In the genomic region with DNA sequence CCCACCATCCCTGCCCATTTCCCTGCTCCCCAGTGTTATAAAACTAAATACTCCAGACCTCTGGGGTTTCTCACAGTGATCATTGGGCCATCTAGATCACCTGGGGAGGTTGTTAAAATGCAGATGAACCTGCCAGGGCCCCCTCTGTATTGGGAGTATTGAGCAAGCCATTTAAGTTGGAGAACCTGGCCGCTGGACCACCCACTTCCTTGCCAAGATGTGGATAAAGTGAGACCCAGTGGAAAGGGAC, we compare ENCODE assay signal across 9 cellular contexts. TPM values are rescaled to one million over a fixed set of nuclear protein-coding genes. Genes with fewer than 3 reads are reported as not detected.
DNase-seq lines count a peak whose midpoint lies in the region; ATAC-seq and TF ChIP-seq lines count a peak whose summit lies in the region.
"Had no signal": no experiment of that assay in that cellular context is flagged by ENCODE, and none has a peak within 500 bp of the region (broad histone marks: within the 10 kb centered on the region; RNA-seq: fewer than 3 reads in every experiment).

No MANE protein-coding gene starts in this region.

- H3K9ac ChIP-seq in GM23248, result peak overlapping the region; percentile 100

- H3K79me2 ChIP-seq in GM23248 (ENCODE audit: insufficient read depth), result peaks cover 23% of the 10 kb centered on the region

- H3K4me2 ChIP-seq in GM23248 (ENCODE audit: unreplicated experiment), result peak overlapping the region; percentile 98

- H2AFZ ChIP-seq in GM23248, result no peak overlapping the region

- TF ChIP-seq CTCF in WTC11 (IDR thresholded peaks at IDR 0.05) (no peak), glutamatergic neuron (IDR thresholded peaks at IDR 0.05; ENCODE audit: partially characterized antibody, unreplicated experiment) (no peak), gastrocnemius medialis (IDR thresholded peaks at IDR 0.05 in 4 of 5, conservative IDR thresholded peaks at IDR 0.05 in 1 of 5) (no peak)

- TF ChIP-seq POLR2A in gastrocnemius medialis (IDR thresholded peaks at IDR 0.05), result no peak

- H3K36me3 Mint-ChIP-seq in WTC11 (peaks cover 8% of the 10 kb centered on the region), glutamatergic neuron (ENCODE audit: unreplicated experiment) (no peaks in the 10 kb centered on the region)

- POLR2A ChIA-PET in WTC11 (lab: Charles Lee), result interaction anchor here (1.1 to 6.4 kb wide), 4 partner anchors 11 to 34 kb away, joined by 4 to 73 read pairs (median 18); no protein-coding TSS in a partner anchor

- DNase-seq in GM23248 (no peak), WTC11 (ENCODE audit: low spot score) (no peak), glutamatergic neuron (no peak), gastrocnemius medialis (no peak), iPS-NIHi7 (ENCODE audit: extremely low spot score) (no peak), T1000 (lab: John Stamatoyannopoulos, UW) (no peak), T-helper 9 cell (no peak)

- CTCF ChIA-PET in WTC11 (lab: Charles Lee), result interaction anchor here (0.7 to 17.0 kb wide), 7 partner anchors 11 to 117 kb away, joined by 3 to 927 read pairs (median 4); no protein-coding TSS in a partner anchor

- peak overlapping the region; percentile 100 for H3K27ac ChIP-seq in GM23248
- H3K27ac ChIP-seq in gastrocnemius medialis, result peak overlapping the region; percentile 84 to 95 (median 92)

- peaks cover 48% of the 10 kb centered on the region for H3K4me1 Mint-ChIP-seq in WTC11
- peaks cover 40% of the 10 kb centered on the region for H3K4me1 Mint-ChIP-seq in glutamatergic neuron (ENCODE audit: low read depth, unreplicated experiment)

- ATAC-seq in WTC11 (peak; percentile 23), gastrocnemius medialis (no peak), HG02970 (IDR thresholded peaks at IDR 0.05; ENCODE audit: low FRiP score, unreplicated experiment) (no peak)
- ATAC-seq: activated naive CD4-positive, alpha-beta T cell treated with anti-CD3 and anti-CD28 coated beads, Interleukin-2, amount 50 U/mL, for 72 hours had no signal

- H3K4me3 Mint-ChIP-seq in WTC11 (peak overlapping the region; percentile 96), glutamatergic neuron (ENCODE audit: unreplicated experiment) (peak overlapping the region; percentile 94)

- intact Hi-C loops in gastrocnemius medialis (cut with DNase I; ENCODE audit: low total_unique reads), result no loop called here

- H3K36me3 ChIP-seq in GM23248 (ENCODE audit: low read depth) (peaks cover 4% of the 10 kb centered on the region; the same call in 1 of the 2 replicates), gastrocnemius medialis (no peaks in the 10 kb centered on the region)

- H3K9me3 ChIP-seq in GM23248 (ENCODE audit: low read depth), result no peaks in the 10 kb centered on the region
- no peaks in the 10 kb centered on the region for H3K9me3 ChIP-seq in gastrocnemius medialis

- peak overlapping the region; percentile 98 for H3K4me3 ChIP-seq in GM23248
- peak overlapping the region; percentile 72 to 89 (median 78) for H3K4me3 ChIP-seq in gastrocnemius medialis

- H3K4me1 ChIP-seq in GM23248 (ENCODE audit: insufficient read depth) (peaks cover 42% of the 10 kb centered on the region), gastrocnemius medialis (peaks cover 0 to 35% of the 10 kb centered on the region in 2 donors)

- 0 to 10% methylated on average over 1 of the region's 1 CpG for WGBS in GM23248 (ENCODE audit: low coverage in 1 of 2, low lambda C conversion rate in 2 of 2, missing lambda C conversion rate in 2 of 2), 2 experiments

- no peaks in the 10 kb centered on the region for H3K27me3 ChIP-seq in GM23248 (replicated peaks; ENCODE audit: insufficient read depth)
- no peaks in the 10 kb centered on the region for H3K27me3 ChIP-seq in gastrocnemius medialis

- peaks cover 2% of the 10 kb centered on the region; the same call in 1 of the 2 replicates for H3K27me3 Mint-ChIP-seq in WTC11 (ENCODE audit: low read depth)
- H3K27me3 Mint-ChIP-seq in glutamatergic neuron (ENCODE audit: unreplicated experiment), result peaks cover 39% of the 10 kb centered on the region

- H4K20me1 ChIP-seq in GM23248 (ENCODE audit: insufficient read depth), result no peaks in the 10 kb centered on the region

- in situ Hi-C loops in GM23248 (cut with MboI) (no loop called here), gastrocnemius medialis (cut with MboI; ENCODE audit: low sequenced_read_pairs in 4 of 4) (no loop called here)

- H3K9me3 Mint-ChIP-seq in WTC11, result no peaks in the 10 kb centered on the region
- peaks cover 39% of the 10 kb centered on the region for H3K9me3 Mint-ChIP-seq in glutamatergic neuron (ENCODE audit: unreplicated experiment)
- H3K9me3 Mint-ChIP-seq: activated naive CD4-positive, alpha-beta T cell treated with anti-CD3 and anti-CD28 coated beads, Interleukin-2, amount 50 U/mL, for 72 hours had no signal

- H3K9me2 ChIP-seq in GM23248 (ENCODE audit: insufficient read depth), result no peaks in the 10 kb centered on the region

- H3K27ac Mint-ChIP-seq in WTC11 (peak overlapping the region; percentile 99), glutamatergic neuron (ENCODE audit: unreplicated experiment) (peak overlapping the region; percentile 92)

- peaks cover 71% of the 10 kb centered on the region for H3F3A ChIP-seq in GM23248 (ENCODE audit: insufficient read depth)

TF ChIP-seq in WTC11, 78 proteins besides CTCF, POLR2A, EP300 and RAD21 (continues in another document):
- TF ChIP-seq SP1 (CRISPR knock-in tag; conservative IDR thresholded peaks at IDR 0.05), result peak; percentile 38; the same call in 1 of the 2 replicates
- TF ChIP-seq JAZF1 (CRISPR knock-in tag; IDR thresholded peaks at IDR 0.05), result no peak
- no peak for TF ChIP-seq ETV6 (CRISPR knock-in tag; IDR thresholded peaks at IDR 0.05)
- no peak for TF ChIP-seq E2F5 (CRISPR knock-in tag; IDR thresholded peaks at IDR 0.05)
- 0 out of 2 replicates have a peak, but pooled peaks have one; percentile 17 for TF ChIP-seq TEAD1 (CRISPR knock-in tag; IDR thresholded peaks at IDR 0.05)
- TF ChIP-seq RORB (CRISPR knock-in tag; IDR thresholded peaks at IDR 0.05), result peak; percentile 5; the same call in 1 of the 2 replicates
- TF ChIP-seq, protein P1, sequence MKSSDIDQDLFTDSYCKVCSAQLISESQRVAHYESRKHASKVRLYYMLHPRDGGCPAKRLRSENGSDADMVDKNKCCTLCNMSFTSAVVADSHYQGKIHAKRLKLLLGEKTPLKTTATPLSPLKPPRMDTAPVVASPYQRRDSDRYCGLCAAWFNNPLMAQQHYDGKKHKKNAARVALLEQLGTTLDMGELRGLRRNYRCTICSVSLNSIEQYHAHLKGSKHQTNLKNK (CRISPR knock-in tag; IDR thresholded peaks at IDR 0.05), result peak; percentile 61; the same call in 1 of the 2 replicates
- TF ChIP-seq ZNF425 (CRISPR knock-in tag; conservative IDR thresholded peaks at IDR 0.05), result 0 out of 2 replicates have a peak, but pooled peaks have one; percentile 25
- TF ChIP-seq, protein P2, sequence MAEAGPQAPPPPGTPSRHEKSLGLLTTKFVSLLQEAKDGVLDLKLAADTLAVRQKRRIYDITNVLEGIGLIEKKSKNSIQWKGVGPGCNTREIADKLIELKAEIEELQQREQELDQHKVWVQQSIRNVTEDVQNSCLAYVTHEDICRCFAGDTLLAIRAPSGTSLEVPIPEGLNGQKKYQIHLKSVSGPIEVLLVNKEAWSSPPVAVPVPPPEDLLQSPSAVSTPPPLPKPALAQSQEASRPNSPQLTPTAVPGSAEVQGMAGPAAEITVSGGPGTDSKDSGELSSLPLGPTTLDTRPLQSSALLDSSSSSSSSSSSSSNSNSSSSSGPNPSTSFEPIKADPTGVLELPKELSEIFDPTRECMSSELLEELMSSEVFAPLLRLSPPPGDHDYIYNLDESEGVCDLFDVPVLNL (CRISPR knock-in tag; IDR thresholded peaks at IDR 0.05; ENCODE audit: borderline replicate concordance, low read depth), result no peak
- peak; percentile 41 for TF ChIP-seq ZNF423 (CRISPR knock-in tag; IDR thresholded peaks at IDR 0.05)
- TF ChIP-seq NFE2L1 (CRISPR knock-in tag; IDR thresholded peaks at IDR 0.05), result 0 out of 2 replicates have a peak, but pooled peaks have one; percentile 24
- TF ChIP-seq TEAD4 (CRISPR knock-in tag; IDR thresholded peaks at IDR 0.05), result no peak

RNA-seq across cellular contexts. Expression of gene ID1, which starts 1.5 kb away (rescaled TPM):
- 583 and 780 TPM in 2 replicates for total RNA-seq in GM23248 (2014; rRNA removed; shearing (Covaris generic))
- 248 TPM in 2 replicates for polyA plus RNA-seq in GM23248 (2016; fragmentation: Nextera tagmentation; extraction: Ambion mirVana)
- total RNA-seq in WTC11 (2021) (88.8 to 158 TPM (median 149 TPM) in 3 replicates), glutamatergic neuron (ENCODE audit: unreplicated experiment) (92.0 TPM), gastrocnemius medialis (100 to 1,000 TPM; 115 to 206 (median 148) TPM)

RNA-seq across cellular contexts. Expression of gene COX4I2, which starts 31.1 kb away (rescaled TPM):
- not detected in 2 replicates for total RNA-seq in GM23248 (2014; rRNA removed; shearing (Covaris generic))
- polyA plus RNA-seq in GM23248 (2016; fragmentation: Nextera tagmentation; extraction: Ambion mirVana), result not detected in 2 replicates
- 0.44 TPM in 1 of 3 replicates, not detected in the others for total RNA-seq in WTC11 (2021)
- not detected for total RNA-seq in glutamatergic neuron (ENCODE audit: unreplicated experiment)
- 10 to 100 TPM in 1 of 4 donors, 1 to 10 TPM in 3; 3.9 to 10.4 (median 4.3) TPM for total RNA-seq in gastrocnemius medialis
- total RNA-seq: activated naive CD4-positive, alpha-beta T cell treated with anti-CD3 and anti-CD28 coated beads, Interleukin-2, amount 50 U/mL, for 72 hours had no signal
